21 cellular contexts compared by ENCODE assay signal in the genomic region with DNA sequence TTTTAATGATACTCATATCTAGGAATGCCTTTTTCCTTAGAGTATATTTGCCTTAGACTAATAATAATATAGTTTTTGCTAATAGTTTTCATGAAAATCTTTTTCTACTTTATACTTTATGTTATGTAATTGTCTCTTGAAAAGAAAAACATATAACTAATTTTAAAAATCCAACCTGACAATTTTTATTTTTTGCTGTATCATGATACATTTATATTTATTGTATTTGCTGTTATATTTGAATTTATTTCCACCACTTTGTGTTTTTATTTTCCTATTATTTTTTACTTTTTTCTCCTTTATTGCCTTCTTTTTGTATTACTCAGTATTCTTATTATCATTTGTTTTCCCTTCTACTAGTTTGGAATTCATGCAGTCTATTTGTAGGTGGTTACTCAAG.
"Had no signal": no experiment of that assay in that cellular context is flagged by ENCODE, and none has a peak within 500 bp of the region (broad histone marks: within the 10 kb centered on the region; RNA-seq: fewer than 3 reads in every experiment).

No MANE protein-coding gene starts in this region.

- ATAC-seq: heart left ventricle; left lobe of liver; naive thymus-derived CD4-positive, alpha-beta T cell; sciatic nerve; stimulated activated naive CD8-positive, alpha-beta T cell treated with anti-CD3 and anti-CD28 coated beads, Interleukin-15, Interleukin-2, amounts not matched to agents 100 U/mL and 50 U/mL, for 24 hours had no signal

- H3K4me3 ChIP-seq: colonic mucosa, heart left ventricle, skin epidermis, tibial artery, upper lobe of left lung, uterus had no signal

- H3K27me3 ChIP-seq: colonic mucosa, heart left ventricle, neutrophil, tibial artery, upper lobe of left lung, uterus had no signal

- H3K36me3 ChIP-seq: colonic mucosa, heart left ventricle, neutrophil, tibial artery, upper lobe of left lung, uterus had no signal

- H3K27ac ChIP-seq: colonic mucosa, heart left ventricle, neutrophil, skin epidermis, tibial artery, upper lobe of left lung, uterus had no signal

- FAIRE-seq: endothelial cell of umbilical vein had no signal

- H3K27me3 Mint-ChIP-seq: naive thymus-derived CD4-positive, alpha-beta T cell had no signal

- H3K27ac Mint-ChIP-seq: naive thymus-derived CD4-positive, alpha-beta T cell; nephron progenitor cell had no signal

- DNase-seq: colonic mucosa; dermis blood vessel endothelial cell; erythroblast; foreskin melanocyte; heart left ventricle; hippocampal formation; mammary epithelial cell; naive thymus-derived CD4-positive, alpha-beta T cell; nephron progenitor cell; posterior cingulate gyrus; stimulated activated CD4-positive, alpha-beta T cell treated with anti-CD3 and anti-CD28 coated beads, Interleukin-12 subunit alpha, Interleukin-12 subunit beta, amount 100 ng/mL, for 4 hours; stimulated activated CD4-positive, alpha-beta T cell treated with anti-CD3 and anti-CD28 coated beads, Interleukin-2, amount 100 ng/mL, for 48 hours; stimulated activated naive CD8-positive, alpha-beta T cell treated with anti-CD3 and anti-CD28 coated beads, Interleukin-15, Interleukin-2, amounts not matched to agents 100 U/mL and 50 U/mL, for 24 hours; tibial artery; upper lobe of left lung; uterus had no signal

- H3K9me3 ChIP-seq: colonic mucosa, neutrophil, tibial artery, upper lobe of left lung, uterus had no signal

- H3K4me1 ChIP-seq: colonic mucosa, upper lobe of left lung, uterus had no signal

- H3K9me3 Mint-ChIP-seq: nephron progenitor cell had no signal

- H3K4me3 Mint-ChIP-seq: naive thymus-derived CD4-positive, alpha-beta T cell; nephron progenitor cell had no signal
